10 cellular contexts compared by ENCODE assay signal in genomic region chr19:751501-752341, GRCh38. TPM values are rescaled to one million over a fixed set of nuclear protein-coding genes. Genes with fewer than 3 reads are reported as not detected.
DNase-seq lines count a peak whose midpoint lies in the region; ATAC-seq lines count a peak whose summit lies in the region.
"Had no signal": no experiment of that assay in that cellular context is flagged by ENCODE, and none has a peak within 500 bp of the region (broad histone marks: within the 10 kb centered on the region; RNA-seq: fewer than 3 reads in every experiment).

No MANE protein-coding gene starts in this region.

- H3K27me3 ChIP-seq in rectal smooth muscle tissue (ENCODE audit: control insufficient read depth, insufficient read depth, low read length) = peaks cover 3% of the 10 kb centered on the region

- H3K27ac ChIP-seq in rectal smooth muscle tissue (ENCODE audit: low read depth, low read length) = no peak overlapping the region

- no peaks in the 10 kb centered on the region for H3K4me1 ChIP-seq in rectal smooth muscle tissue (ENCODE audit: control insufficient read depth, insufficient read depth, low read length)

- DNase-seq in H4 (ENCODE audit: low spot score) (peak; percentile 62), RPMI7951 (ENCODE audit: low read depth) (peak; percentile 86), fibroblast of peridontal ligament (ENCODE audit: extremely low read depth) (peak; percentile 79)
- no peak for DNase-seq in activated effector memory CD4-positive, alpha-beta T cell treated with anti-CD3 and anti-CD28 coated beads, Interleukin-2, amount 50 U/mL, for 16 hours

- peak overlapping the region; percentile 16 for H3K9ac ChIP-seq in rectal smooth muscle tissue (ENCODE audit: low read length)

- peaks cover 2% of the 10 kb centered on the region for H3K36me3 ChIP-seq in rectal smooth muscle tissue (ENCODE audit: control insufficient read depth, insufficient read depth, low read length)

- ATAC-seq in HG03045 (IDR thresholded peaks at IDR 0.05; ENCODE audit: unreplicated experiment) (no peak), GM18873 (IDR thresholded peaks at IDR 0.05; ENCODE audit: low FRiP score, unreplicated experiment) (no peak), GM21381 (IDR thresholded peaks at IDR 0.05; ENCODE audit: unreplicated experiment) (no peak)

- H3K4me3 ChIP-seq in rectal smooth muscle tissue (ENCODE audit: low read length) = peak overlapping the region; percentile 55
- H3K4me3 ChIP-seq: esophagus muscularis mucosa had no signal

RNA-seq across cellular contexts. Expression of gene MISP, which starts 0.8 kb away (rescaled TPM):
- total RNA-seq in H4 (2014; rRNA removed; shearing (Covaris generic)) = not detected in 2 replicates
- total RNA-seq in RPMI7951 (2014; rRNA removed; shearing (Covaris generic)) = not detected in 2 replicates
- total RNA-seq: skeletal muscle tissue had no signal

RNA-seq across cellular contexts. Expression of gene PALM, which starts 43.0 kb away (rescaled TPM):
- total RNA-seq in H4 (2014; rRNA removed; shearing (Covaris generic)) = 3.7 and 5.8 TPM in 2 replicates
- 0.10 TPM in 1 of 2 replicates, not detected in the other for total RNA-seq in RPMI7951 (2014; rRNA removed; shearing (Covaris generic))

RNA-seq across cellular contexts. Expression of gene PTBP1, which starts 45.5 kb away (rescaled TPM):
- 131 and 138 TPM in 2 replicates for total RNA-seq in H4 (2014; rRNA removed; shearing (Covaris generic))
- 112 and 121 TPM in 2 replicates for total RNA-seq in RPMI7951 (2014; rRNA removed; shearing (Covaris generic))

RNA-seq across cellular contexts. Expression of gene PRSS57, which starts 56.5 kb away (rescaled TPM):
- not detected in 2 replicates for total RNA-seq in H4 (2014; rRNA removed; shearing (Covaris generic))
- not detected in 2 replicates for total RNA-seq in RPMI7951 (2014; rRNA removed; shearing (Covaris generic))
- total RNA-seq: skeletal muscle tissue had no signal
